21 cellular contexts compared by ENCODE assay signal in the genomic region with DNA sequence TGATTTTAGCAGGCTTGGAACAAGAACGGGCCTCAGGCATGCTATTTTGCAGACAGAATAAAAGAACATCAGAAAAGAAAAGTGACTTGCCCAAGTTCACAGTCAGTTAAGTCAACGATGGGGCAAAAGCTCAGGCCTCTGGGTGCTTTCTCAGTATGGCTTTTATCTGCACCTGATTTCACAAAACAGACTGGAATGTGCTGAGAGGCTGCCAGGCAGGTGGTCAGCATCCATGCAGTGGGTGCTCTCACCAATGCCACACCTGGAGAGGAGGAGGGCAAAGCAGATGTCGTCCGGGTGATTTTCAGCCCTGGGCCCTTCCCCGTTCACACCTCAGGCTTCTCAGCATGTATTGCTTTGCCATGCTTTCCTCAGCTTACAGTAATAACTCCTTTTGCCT.
DNase-seq lines count a peak whose midpoint lies in the region; ATAC-seq and TF ChIP-seq lines count a peak whose summit lies in the region.
"Had no signal": no experiment of that assay in that cellular context is flagged by ENCODE, and none has a peak within 500 bp of the region (broad histone marks: within the 10 kb centered on the region; RNA-seq: fewer than 3 reads in every experiment).

No MANE protein-coding gene starts in this region.

- H3K9me3 Mint-ChIP-seq in activated T-helper 1 cell treated with anti-CD3 and anti-CD28 coated beads, Interleukin-12 subunit alpha, Interleukin-12 subunit beta, Interleukin-2, Interleukin-4 antibody, amounts not matched to agents 30 ng/mL and 10 ng/mL and 1 ng/mL, durations not matched to agents 14 hours and 24 hours and 36 hours, result peaks cover 19% of the 10 kb centered on the region
- H3K9me3 Mint-ChIP-seq in neural crest cell, result no peaks in the 10 kb centered on the region

- no peak overlapping the region for H3K4me3 Mint-ChIP-seq in activated T-helper 1 cell treated with anti-CD3 and anti-CD28 coated beads, Interleukin-12 subunit alpha, Interleukin-12 subunit beta, Interleukin-2, Interleukin-4 antibody, amounts not matched to agents 30 ng/mL and 10 ng/mL and 1 ng/mL, durations not matched to agents 14 hours and 24 hours and 36 hours
- H3K4me3 Mint-ChIP-seq in neural crest cell, result no peak overlapping the region
- H3K4me3 Mint-ChIP-seq: B cell, CD14-positive monocyte, H9 had no signal

- DNase-seq in NCI-H748 (lab: John Stamatoyannopoulos, UW; ENCODE audit: unreplicated experiment) (peak; percentile 71), NCI-H748 treated with DMSO at 0.1 percent for 48 hours (lab: John Stamatoyannopoulos, UW) (no peak), NCI-H146 treated with DMSO at 0.1 percent for 48 hours (lab: John Stamatoyannopoulos, UW; ENCODE audit: unreplicated experiment) (peak; percentile 47), neural crest cell (ENCODE audit: low read depth, low spot score) (no peak)
- no peak for DNase-seq in activated T-helper 1 cell treated with anti-CD3 and anti-CD28 coated beads, Interleukin-12 subunit alpha, Interleukin-12 subunit beta, Interleukin-2, Interleukin-4 antibody, amounts not matched to agents 30 ng/mL and 10 ng/mL and 1 ng/mL, durations not matched to agents 14 hours and 24 hours and 36 hours (ENCODE audit: low spot score)
- DNase-seq: GM23248, H9, IMR-90, KG1, MM.1S, NCI-H187, NCI-H2081 treated with DMSO at 0.1 percent for 48 hours, NCI-H2171 treated with DMSO at 0.1 percent for 48 hours, NCI-H345, NCI-H524, SJCRH30 had no signal

- no peaks in the 10 kb centered on the region for H3K27me3 Mint-ChIP-seq in activated T-helper 1 cell treated with anti-CD3 and anti-CD28 coated beads, Interleukin-12 subunit alpha, Interleukin-12 subunit beta, Interleukin-2, Interleukin-4 antibody, amounts not matched to agents 30 ng/mL and 10 ng/mL and 1 ng/mL, durations not matched to agents 14 hours and 24 hours and 36 hours (ENCODE audit: insufficient read depth)
- H3K27me3 Mint-ChIP-seq in neural crest cell (ENCODE audit: low read depth), result no peaks in the 10 kb centered on the region

- peaks cover 16% of the 10 kb centered on the region for H3K36me3 Mint-ChIP-seq in activated T-helper 1 cell treated with anti-CD3 and anti-CD28 coated beads, Interleukin-12 subunit alpha, Interleukin-12 subunit beta, Interleukin-2, Interleukin-4 antibody, amounts not matched to agents 30 ng/mL and 10 ng/mL and 1 ng/mL, durations not matched to agents 14 hours and 24 hours and 36 hours (ENCODE audit: low read depth)
- H3K36me3 Mint-ChIP-seq in neural crest cell (ENCODE audit: low read depth), result no peaks in the 10 kb centered on the region

- peak overlapping the region; percentile 7 for H3K27ac Mint-ChIP-seq in activated T-helper 1 cell treated with anti-CD3 and anti-CD28 coated beads, Interleukin-12 subunit alpha, Interleukin-12 subunit beta, Interleukin-2, Interleukin-4 antibody, amounts not matched to agents 30 ng/mL and 10 ng/mL and 1 ng/mL, durations not matched to agents 14 hours and 24 hours and 36 hours
- H3K27ac Mint-ChIP-seq in neural crest cell (ENCODE audit: unreplicated experiment), result peak overlapping the region; percentile 4
- H3K27ac Mint-ChIP-seq: B cell, H9 had no signal

- no peak for ATAC-seq in HG03457 (IDR thresholded peaks at IDR 0.05; ENCODE audit: unreplicated experiment)
- ATAC-seq in HG03565 (IDR thresholded peaks at IDR 0.05; ENCODE audit: unreplicated experiment), result no peak
- ATAC-seq: Right ventricle myocardium inferior had no signal

- intact Hi-C loops in activated T-helper 1 cell treated with anti-CD3 and anti-CD28 coated beads, Interleukin-12 subunit alpha, Interleukin-12 subunit beta, Interleukin-2, Interleukin-4 antibody, amounts not matched to agents 30 ng/mL and 10 ng/mL and 1 ng/mL, durations not matched to agents 14 hours and 24 hours and 36 hours (cut with micrococcal nuclease), result loop anchor here (2.0 to 10.0 kb wide), 6 partner anchors 41 to 713 kb away; no protein-coding TSS in a partner anchor

- H3K4me1 Mint-ChIP-seq in activated T-helper 1 cell treated with anti-CD3 and anti-CD28 coated beads, Interleukin-12 subunit alpha, Interleukin-12 subunit beta, Interleukin-2, Interleukin-4 antibody, amounts not matched to agents 30 ng/mL and 10 ng/mL and 1 ng/mL, durations not matched to agents 14 hours and 24 hours and 36 hours (ENCODE audit: low read depth), result peaks cover 44% of the 10 kb centered on the region
- H3K4me1 Mint-ChIP-seq in neural crest cell, result peaks cover 5% of the 10 kb centered on the region
- H3K4me1 Mint-ChIP-seq: B cell had no signal

- TF ChIP-seq CTCF in neural crest cell (conservative IDR thresholded peaks at IDR 0.05), result no peak

Comparison
In these comparisons a context has a peak if more than half of its experiments do, and no peak if none do; other contexts are left out.
1. DNase-seq: peak in NCI-H748 (single experiment) and NCI-H146 treated with DMSO at 0.1 percent for 48 hours (single experiment); none in NCI-H748 treated with DMSO at 0.1 percent for 48 hours (single experiment), activated T-helper 1 cell treated with anti-CD3 and anti-CD28 coated beads, Interleukin-12 subunit alpha, Interleukin-12 subunit beta, Interleukin-2, Interleukin-4 antibody, amounts not matched to agents 30 ng/mL and 10 ng/mL and 1 ng/mL, durations not matched to agents 14 hours and 24 hours and 36 hours (single experiment) and neural crest cell (single experiment).